Comparison of ENCODE assay signal across 25 cellular contexts in genomic region chr6:78770766-78771165, GRCh38.
A peak's percentile ranks its signal among the peaks of the same experiment; 100 is the strongest.
DNase-seq lines count a peak whose midpoint lies in the region; ATAC-seq, FAIRE-seq and TF ChIP-seq lines count a peak whose summit lies in the region.
"Had no signal": no experiment of that assay in that cellular context is flagged by ENCODE, and none has a peak within 500 bp of the region (broad histone marks: within the 10 kb centered on the region; RNA-seq: fewer than 3 reads in every experiment).

No MANE protein-coding gene starts in this region.

- no peak overlapping the region for H3K27ac Mint-ChIP-seq in GM23338
- H3K27ac Mint-ChIP-seq: activated CD8-positive, alpha-beta T cell treated with anti-CD3 and anti-CD28 coated beads, Interleukin-2, amount 10 ng/mL, durations not matched to agents 7 days and 5 days; activated T-cell treated with anti-CD3 and anti-CD28 coated beads, Interleukin-2, amount 50 U/mL, for 24 hours; B cell; natural killer cell; stimulated activated naive B cell treated with anti-CD40 and anti-IgM and Interleukin-4, amounts not matched to agents 10 μg/mL and 1 μg/mL and 100 μg/mL, for 72 hours; T-helper 17 cell had no signal

- H3K79me2 ChIP-seq in GM23338 (replicated peaks; ENCODE audit: insufficient read depth), result no peaks in the 10 kb centered on the region

- H3K27me3 Mint-ChIP-seq in GM23338 (ENCODE audit: insufficient read depth, low read depth, poor library complexity), result no peaks in the 10 kb centered on the region
- H3K27me3 Mint-ChIP-seq: B cell; stimulated activated naive B cell treated with anti-CD40 and anti-IgM and Interleukin-4, amounts not matched to agents 10 μg/mL and 1 μg/mL and 100 μg/mL, for 72 hours; T-helper 17 cell had no signal

- no peak overlapping the region for H2AFZ ChIP-seq in GM23338
- H2AFZ ChIP-seq: PC-9 had no signal

- H3K4me3 ChIP-seq in GM23338, result no peak overlapping the region
- no peak overlapping the region for H3K4me3 ChIP-seq in LNCaP clone FGC (ENCODE audit: low read depth, low read length)
- no peak overlapping the region for H3K4me3 ChIP-seq in bronchial epithelial cell (ENCODE audit: low read depth, low read length)
- H3K4me3 ChIP-seq: heart right ventricle, PC-9, sigmoid colon, thoracic aorta had no signal

- no peaks in the 10 kb centered on the region for H3K4me1 ChIP-seq in GM23338 (ENCODE audit: insufficient read depth)
- H3K4me1 ChIP-seq: heart right ventricle, sigmoid colon had no signal

- no peaks in the 10 kb centered on the region for H4K20me1 ChIP-seq in GM23338 (replicated peaks; ENCODE audit: insufficient read depth)

- no peaks in the 10 kb centered on the region for H3K9me2 ChIP-seq in GM23338 (ENCODE audit: insufficient read depth)

- H3K27me3 ChIP-seq in GM23338 (ENCODE audit: insufficient read depth), result no peaks in the 10 kb centered on the region
- no peaks in the 10 kb centered on the region for H3K27me3 ChIP-seq in bronchial epithelial cell (ENCODE audit: control insufficient read depth, insufficient read depth, low read length)
- H3K27me3 ChIP-seq: heart right ventricle, sigmoid colon had no signal

- no peak for FAIRE-seq in bronchial epithelial cell (lab: Jason Lieb, UNC)

- peaks cover 10% of the 10 kb centered on the region; the same call in 2 of the 3 replicates for H3K9me3 Mint-ChIP-seq in GM23338
- H3K9me3 Mint-ChIP-seq: activated T-cell treated with anti-CD3 and anti-CD28 coated beads, Interleukin-2, amount 50 U/mL, for 24 hours had no signal

- DNase-seq in GM23338 (ENCODE audit: low spot score) (peak; percentile 35), LNCaP clone FGC (ENCODE audit: low read depth) (no peak), bronchial epithelial cell (ENCODE audit: low read depth) (peak; percentile 12), left lobe of liver (ENCODE audit: low spot score) (no peak), AML-193 (lab: John Stamatoyannopoulos, UW) (no peak), NCI-H146 treated with DMSO at 0.1 percent for 48 hours (lab: John Stamatoyannopoulos, UW; ENCODE audit: unreplicated experiment) (no peak)
- no peak for DNase-seq in stimulated activated CD4-positive, alpha-beta T cell treated with anti-CD3 and anti-CD28 coated beads, Interleukin-2, amount 100 ng/mL, for 24 hours
- DNase-seq: activated CD4-positive, CD25-positive, alpha-beta regulatory T cell; activated CD8-positive, alpha-beta T cell treated with anti-CD3 and anti-CD28 coated beads, Interleukin-2, amount 10 ng/mL, durations not matched to agents 7 days and 5 days; activated naive CD4-positive, alpha-beta T cell treated with Interleukin-2 at 50 U/mL for 16 hours; activated T-cell treated with anti-CD3 and anti-CD28 coated beads, Interleukin-2, amount 50 U/mL, for 24 hours; anterior cingulate cortex; effector memory CD4-positive, alpha-beta T cell; heart right ventricle; mesenchymal stem cell; natural killer cell; NCI-H1092; NCI-H2171; NCI-H526 treated with DMSO at 0.1 percent for 48 hours; PC-9; sigmoid colon; stimulated activated naive B cell treated with anti-CD40 and anti-IgM and Interleukin-4, amounts not matched to agents 10 μg/mL and 1 μg/mL and 100 μg/mL, for 72 hours; T-helper 17 cell had no signal

- peaks cover 6% of the 10 kb centered on the region for H3K4me1 Mint-ChIP-seq in GM23338
- H3K4me1 Mint-ChIP-seq: B cell; natural killer cell; stimulated activated naive B cell treated with anti-CD40 and anti-IgM and Interleukin-4, amounts not matched to agents 10 μg/mL and 1 μg/mL and 100 μg/mL, for 72 hours; T-helper 17 cell had no signal

- H3K36me3 ChIP-seq in GM23338 (ENCODE audit: insufficient read depth) (no peaks in the 10 kb centered on the region), bronchial epithelial cell (ENCODE audit: control insufficient read depth, insufficient read depth, low read length) (no peaks in the 10 kb centered on the region)
- H3K36me3 ChIP-seq: heart right ventricle, sigmoid colon, thoracic aorta had no signal

- TF ChIP-seq CTCF in GM23338 (conservative IDR thresholded peaks at IDR 0.05; ENCODE audit: low read depth in 2 of 2) (peak; percentile 68 to 69), LNCaP clone FGC (IDR thresholded peaks at IDR 0.05; ENCODE audit: control insufficient read depth, extremely low read depth, insufficient read depth) (peak; percentile 20; the same call in 1 of the 2 replicates), bronchial epithelial cell (IDR thresholded peaks at IDR 0.05; ENCODE audit: insufficient read depth, low read length, severe bottlenecking) (no peak)

- ATAC-seq in GM23338, result no peak
- peak; percentile 59 for ATAC-seq in left lobe of liver
- ATAC-seq: activated CD8-positive, alpha-beta T cell treated with anti-CD3 and anti-CD28 coated beads, Interleukin-2, amount 10 ng/mL, durations not matched to agents 7 days and 5 days; heart right ventricle; natural killer cell; stimulated activated naive B cell treated with anti-CD40 and anti-IgM and Interleukin-4, amounts not matched to agents 10 μg/mL and 1 μg/mL and 100 μg/mL, for 72 hours; T-helper 17 cell had no signal

- H3K36me3 Mint-ChIP-seq in GM23338 (ENCODE audit: low read depth), result no peaks in the 10 kb centered on the region
- H3K36me3 Mint-ChIP-seq: natural killer cell; stimulated activated naive B cell treated with anti-CD40 and anti-IgM and Interleukin-4, amounts not matched to agents 10 μg/mL and 1 μg/mL and 100 μg/mL, for 72 hours had no signal

- H3K4me3 Mint-ChIP-seq in GM23338, result no peak overlapping the region
- H3K4me3 Mint-ChIP-seq: activated CD8-positive, alpha-beta T cell treated with anti-CD3 and anti-CD28 coated beads, Interleukin-2, amount 10 ng/mL, durations not matched to agents 7 days and 5 days; activated T-cell treated with anti-CD3 and anti-CD28 coated beads, Interleukin-2, amount 50 U/mL, for 24 hours; B cell; natural killer cell; stimulated activated naive B cell treated with anti-CD40 and anti-IgM and Interleukin-4, amounts not matched to agents 10 μg/mL and 1 μg/mL and 100 μg/mL, for 72 hours; T-helper 17 cell had no signal

- H3K4me2 ChIP-seq in GM23338, result no peak overlapping the region
- H3K4me2 ChIP-seq: PC-9 had no signal

- H3K27ac ChIP-seq in GM23338 (ENCODE audit: low read depth), result no peak overlapping the region
- H3K27ac ChIP-seq: heart right ventricle, PC-9, sigmoid colon, thoracic aorta had no signal

- H3F3A ChIP-seq in GM23338 (replicated peaks; ENCODE audit: low read depth), result no peaks in the 10 kb centered on the region

TF ChIP-seq in GM23338, 12 proteins besides CTCF, POLR2A, EP300 and RAD21:
- no peak for TF ChIP-seq REST (IDR thresholded peaks at IDR 0.05; ENCODE audit: unreplicated experiment)
- TF ChIP-seq EZH2phosphoT487 (IDR thresholded peaks at IDR 0.05; ENCODE audit: unreplicated experiment), result no peak
- no peak for TF ChIP-seq NANOG (IDR thresholded peaks at IDR 0.05; ENCODE audit: borderline replicate concordance)

Comparison
In these comparisons a context has a peak if more than half of its experiments do, and no peak if none do; other contexts are left out.
1. DNase-seq: peak in GM23338 (single experiment) and bronchial epithelial cell (single experiment); none in LNCaP clone FGC (single experiment), left lobe of liver (single experiment), AML-193 (0 of 2), NCI-H146 treated with DMSO at 0.1 percent for 48 hours (single experiment) and stimulated activated CD4-positive, alpha-beta T cell treated with anti-CD3 and anti-CD28 coated beads, Interleukin-2, amount 100 ng/mL, for 24 hours (0 of 2).